Comparison of ENCODE assay signal across 1 cellular context in the genomic region with DNA sequence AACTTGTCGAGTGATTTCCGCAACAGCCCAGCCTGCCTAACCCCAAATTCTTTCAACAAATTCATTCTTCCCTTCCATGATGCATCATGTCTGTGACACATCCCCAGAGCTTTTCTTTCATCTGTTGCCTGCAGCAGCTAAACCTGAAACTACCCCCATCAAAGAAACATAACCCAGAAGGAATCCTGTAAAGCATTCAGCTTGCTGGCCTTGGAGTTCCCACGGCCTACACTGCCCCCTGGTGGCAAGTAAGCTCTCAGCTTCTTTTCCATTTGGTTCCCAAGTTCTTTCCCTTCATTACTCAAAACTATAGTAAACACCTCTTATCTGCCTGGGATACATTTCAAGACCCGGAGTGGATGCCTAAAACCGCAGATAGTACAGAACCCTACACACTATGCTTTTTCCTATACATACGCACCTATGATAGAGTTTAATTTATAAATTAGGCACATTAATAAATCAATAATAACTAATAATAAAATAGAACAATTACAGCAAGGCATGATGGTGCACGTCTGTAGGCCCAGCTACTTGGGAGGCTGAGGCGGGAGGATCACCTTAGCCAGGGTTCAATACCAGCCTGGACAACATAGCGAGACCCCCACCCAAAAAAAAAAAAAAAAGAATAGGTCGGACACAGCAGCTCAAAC.
TF ChIP-seq lines count a peak whose summit lies in the region.

No MANE protein-coding gene starts in this region.

TF ChIP-seq in K562, 482 proteins besides CTCF, POLR2A, EP300 and RAD21 (continued from another document and continues in another):
- TF ChIP-seq, protein P1, sequence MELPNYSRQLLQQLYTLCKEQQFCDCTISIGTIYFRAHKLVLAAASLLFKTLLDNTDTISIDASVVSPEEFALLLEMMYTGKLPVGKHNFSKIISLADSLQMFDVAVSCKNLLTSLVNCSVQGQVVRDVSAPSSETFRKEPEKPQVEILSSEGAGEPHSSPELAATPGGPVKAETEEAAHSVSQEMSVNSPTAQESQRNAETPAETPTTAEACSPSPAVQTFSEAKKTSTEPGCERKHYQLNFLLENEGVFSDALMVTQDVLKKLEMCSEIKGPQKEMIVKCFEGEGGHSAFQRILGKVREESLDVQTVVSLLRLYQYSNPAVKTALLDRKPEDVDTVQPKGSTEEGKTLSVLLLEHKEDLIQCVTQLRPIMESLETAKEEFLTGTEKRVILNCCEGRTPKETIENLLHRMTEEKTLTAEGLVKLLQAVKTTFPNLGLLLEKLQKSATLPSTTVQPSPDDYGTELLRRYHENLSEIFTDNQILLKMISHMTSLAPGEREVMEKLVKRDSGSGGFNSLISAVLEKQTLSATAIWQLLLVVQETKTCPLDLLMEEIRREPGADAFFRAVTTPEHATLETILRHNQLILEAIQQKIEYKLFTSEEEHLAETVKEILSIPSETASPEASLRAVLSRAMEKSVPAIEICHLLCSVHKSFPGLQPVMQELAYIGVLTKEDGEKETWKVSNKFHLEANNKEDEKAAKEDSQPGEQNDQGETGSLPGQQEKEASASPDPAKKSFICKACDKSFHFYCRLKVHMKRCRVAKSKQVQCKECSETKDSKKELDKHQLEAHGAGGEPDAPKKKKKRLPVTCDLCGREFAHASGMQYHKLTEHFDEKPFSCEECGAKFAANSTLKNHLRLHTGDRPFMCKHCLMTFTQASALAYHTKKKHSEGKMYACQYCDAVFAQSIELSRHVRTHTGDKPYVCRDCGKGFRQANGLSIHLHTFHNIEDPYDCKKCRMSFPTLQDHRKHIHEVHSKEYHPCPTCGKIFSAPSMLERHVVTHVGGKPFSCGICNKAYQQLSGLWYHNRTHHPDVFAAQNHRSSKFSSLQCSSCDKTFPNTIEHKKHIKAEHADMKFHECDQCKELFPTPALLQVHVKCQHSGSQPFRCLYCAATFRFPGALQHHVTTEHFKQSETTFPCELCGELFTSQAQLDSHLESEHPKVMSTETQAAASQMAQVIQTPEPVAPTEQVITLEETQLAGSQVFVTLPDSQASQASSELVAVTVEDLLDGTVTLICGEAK (IDR thresholded peaks at IDR 0.05), result no peak
- TF ChIP-seq, protein P1 (CRISPR knock-in tag; IDR thresholded peaks at IDR 0.05), result no peak
- no peak for TF ChIP-seq ZMIZ1 (IDR thresholded peaks at IDR 0.05; ENCODE audit: low read depth in 2 of 2, low read length in 2 of 2)
- no peak for TF ChIP-seq ZFPM2 (CRISPR knock-in tag; IDR thresholded peaks at IDR 0.05)
- TF ChIP-seq SMARCE1 (IDR thresholded peaks at IDR 0.05), result no peak
- TF ChIP-seq ZBTB26 (CRISPR knock-in tag; IDR thresholded peaks at IDR 0.05), result no peak
- no peak for TF ChIP-seq BCOR (IDR thresholded peaks at IDR 0.05)
- TF ChIP-seq HOXB6 (CRISPR knock-in tag; IDR thresholded peaks at IDR 0.05; ENCODE audit: borderline replicate concordance), result no peak
- no peak for TF ChIP-seq CBX5 (IDR thresholded peaks at IDR 0.05; ENCODE audit: borderline replicate concordance, low read depth)
- no peak for TF ChIP-seq TOE1 (IDR thresholded peaks at IDR 0.05; ENCODE audit: borderline replicate concordance)
- no peak for TF ChIP-seq TOE1 (CRISPR knock-in tag; IDR thresholded peaks at IDR 0.05; ENCODE audit: borderline replicate concordance, low read depth)
- TF ChIP-seq CHD2 (IDR thresholded peaks at IDR 0.05; ENCODE audit: low read depth, low read length), result no peak
- TF ChIP-seq SMAD3 (CRISPR knock-in tag; conservative IDR thresholded peaks at IDR 0.05), result no peak
- no peak for TF ChIP-seq BCL6 (CRISPR knock-in tag; IDR thresholded peaks at IDR 0.05)
- TF ChIP-seq TEAD1 (CRISPR knock-in tag; IDR thresholded peaks at IDR 0.05), result 0 out of 4 replicates have a peak, but pooled peaks of 1 of the 2 experiments have one; percentile 43
- TF ChIP-seq DPF2 (IDR thresholded peaks at IDR 0.05), result no peak
- no peak for TF ChIP-seq RBM22 (IDR thresholded peaks at IDR 0.05; ENCODE audit: low read depth, low read length, poor library complexity, severe bottlenecking)
- TF ChIP-seq, protein P2, sequence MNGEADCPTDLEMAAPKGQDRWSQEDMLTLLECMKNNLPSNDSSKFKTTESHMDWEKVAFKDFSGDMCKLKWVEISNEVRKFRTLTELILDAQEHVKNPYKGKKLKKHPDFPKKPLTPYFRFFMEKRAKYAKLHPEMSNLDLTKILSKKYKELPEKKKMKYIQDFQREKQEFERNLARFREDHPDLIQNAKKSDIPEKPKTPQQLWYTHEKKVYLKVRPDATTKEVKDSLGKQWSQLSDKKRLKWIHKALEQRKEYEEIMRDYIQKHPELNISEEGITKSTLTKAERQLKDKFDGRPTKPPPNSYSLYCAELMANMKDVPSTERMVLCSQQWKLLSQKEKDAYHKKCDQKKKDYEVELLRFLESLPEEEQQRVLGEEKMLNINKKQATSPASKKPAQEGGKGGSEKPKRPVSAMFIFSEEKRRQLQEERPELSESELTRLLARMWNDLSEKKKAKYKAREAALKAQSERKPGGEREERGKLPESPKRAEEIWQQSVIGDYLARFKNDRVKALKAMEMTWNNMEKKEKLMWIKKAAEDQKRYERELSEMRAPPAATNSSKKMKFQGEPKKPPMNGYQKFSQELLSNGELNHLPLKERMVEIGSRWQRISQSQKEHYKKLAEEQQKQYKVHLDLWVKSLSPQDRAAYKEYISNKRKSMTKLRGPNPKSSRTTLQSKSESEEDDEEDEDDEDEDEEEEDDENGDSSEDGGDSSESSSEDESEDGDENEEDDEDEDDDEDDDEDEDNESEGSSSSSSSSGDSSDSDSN (IDR thresholded peaks at IDR 0.05; ENCODE audit: borderline replicate concordance in 1 of 2, low read depth in 2 of 2, low read length in 2 of 2), result no peak
- TF ChIP-seq GATAD2A (IDR thresholded peaks at IDR 0.05), result no peak
- TF ChIP-seq, protein P3, sequence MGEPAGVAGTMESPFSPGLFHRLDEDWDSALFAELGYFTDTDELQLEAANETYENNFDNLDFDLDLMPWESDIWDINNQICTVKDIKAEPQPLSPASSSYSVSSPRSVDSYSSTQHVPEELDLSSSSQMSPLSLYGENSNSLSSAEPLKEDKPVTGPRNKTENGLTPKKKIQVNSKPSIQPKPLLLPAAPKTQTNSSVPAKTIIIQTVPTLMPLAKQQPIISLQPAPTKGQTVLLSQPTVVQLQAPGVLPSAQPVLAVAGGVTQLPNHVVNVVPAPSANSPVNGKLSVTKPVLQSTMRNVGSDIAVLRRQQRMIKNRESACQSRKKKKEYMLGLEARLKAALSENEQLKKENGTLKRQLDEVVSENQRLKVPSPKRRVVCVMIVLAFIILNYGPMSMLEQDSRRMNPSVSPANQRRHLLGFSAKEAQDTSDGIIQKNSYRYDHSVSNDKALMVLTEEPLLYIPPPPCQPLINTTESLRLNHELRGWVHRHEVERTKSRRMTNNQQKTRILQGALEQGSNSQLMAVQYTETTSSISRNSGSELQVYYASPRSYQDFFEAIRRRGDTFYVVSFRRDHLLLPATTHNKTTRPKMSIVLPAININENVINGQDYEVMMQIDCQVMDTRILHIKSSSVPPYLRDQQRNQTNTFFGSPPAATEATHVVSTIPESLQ (CRISPR knock-in tag; IDR thresholded peaks at IDR 0.05), result no peak
- no peak for TF ChIP-seq CHD1 (IDR thresholded peaks at IDR 0.05; ENCODE audit: low read length)
- TF ChIP-seq, protein P4, sequence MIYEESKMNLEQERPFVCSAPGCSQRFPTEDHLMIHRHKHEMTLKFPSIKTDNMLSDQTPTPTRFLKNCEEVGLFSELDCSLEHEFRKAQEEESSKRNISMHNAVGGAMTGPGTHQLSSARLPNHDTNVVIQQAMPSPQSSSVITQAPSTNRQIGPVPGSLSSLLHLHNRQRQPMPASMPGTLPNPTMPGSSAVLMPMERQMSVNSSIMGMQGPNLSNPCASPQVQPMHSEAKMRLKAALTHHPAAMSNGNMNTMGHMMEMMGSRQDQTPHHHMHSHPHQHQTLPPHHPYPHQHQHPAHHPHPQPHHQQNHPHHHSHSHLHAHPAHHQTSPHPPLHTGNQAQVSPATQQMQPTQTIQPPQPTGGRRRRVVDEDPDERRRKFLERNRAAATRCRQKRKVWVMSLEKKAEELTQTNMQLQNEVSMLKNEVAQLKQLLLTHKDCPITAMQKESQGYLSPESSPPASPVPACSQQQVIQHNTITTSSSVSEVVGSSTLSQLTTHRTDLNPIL (CRISPR knock-in tag; IDR thresholded peaks at IDR 0.05), result no peak
- no peak for TF ChIP-seq ZNF766 (CRISPR knock-in tag; conservative IDR thresholded peaks at IDR 0.05)
- peak; percentile 29; the same call in 1 of the 2 replicates for TF ChIP-seq ZNF121 (CRISPR knock-in tag; conservative IDR thresholded peaks at IDR 0.05)
- peak; percentile 43; the same call in 1 of the 2 replicates for TF ChIP-seq JUND (IDR thresholded peaks at IDR 0.05; ENCODE audit: borderline replicate concordance, low read depth, low read length)
- no peak; the same call in 2 of the 3 replicates for TF ChIP-seq JUND (tag; IDR thresholded peaks at IDR 0.05; ENCODE audit: borderline replicate concordance, low read depth, low read length)
- no peak for TF ChIP-seq MAZ (CRISPR knock-in tag; conservative IDR thresholded peaks at IDR 0.05 in 1 of 2, IDR thresholded peaks at IDR 0.05 in 1 of 2)
- no peak for TF ChIP-seq DMBX1 (CRISPR knock-in tag; IDR thresholded peaks at IDR 0.05; ENCODE audit: borderline replicate concordance)
- TF ChIP-seq NBN (IDR thresholded peaks at IDR 0.05; ENCODE audit: low read depth), result 0 out of 2 replicates have a peak, but pooled peaks have one; percentile 59
- TF ChIP-seq HLTF (IDR thresholded peaks at IDR 0.05), result no peak
- TF ChIP-seq, protein P5, sequence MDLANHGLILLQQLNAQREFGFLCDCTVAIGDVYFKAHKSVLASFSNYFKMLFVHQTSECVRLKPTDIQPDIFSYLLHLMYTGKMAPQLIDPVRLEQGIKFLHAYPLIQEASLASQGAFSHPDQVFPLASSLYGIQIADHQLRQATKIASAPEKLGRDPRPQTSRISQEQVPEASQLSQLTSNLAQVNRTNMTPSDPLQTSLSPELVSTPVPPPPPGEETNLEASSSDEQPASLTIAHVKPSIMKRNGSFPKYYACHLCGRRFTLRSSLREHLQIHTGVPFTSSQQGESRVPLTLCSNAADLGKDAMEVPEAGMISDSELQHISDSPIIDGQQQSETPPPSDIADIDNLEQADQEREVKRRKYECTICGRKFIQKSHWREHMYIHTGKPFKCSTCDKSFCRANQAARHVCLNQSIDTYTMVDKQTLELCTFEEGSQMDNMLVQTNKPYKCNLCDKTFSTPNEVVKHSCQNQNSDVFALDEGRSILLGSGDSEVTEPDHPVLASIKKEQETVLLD (IDR thresholded peaks at IDR 0.05), result no peak
- TF ChIP-seq SRSF3 (IDR thresholded peaks at IDR 0.05; ENCODE audit: insufficient read depth, low read length), result no peak
- TF ChIP-seq CBFA2T3 (IDR thresholded peaks at IDR 0.05), result no peak
- TF ChIP-seq BDP1 (IDR thresholded peaks at IDR 0.05; ENCODE audit: insufficient read depth, insufficient read length), result no peak
